Comparison of ENCODE assay signal across 10 cellular contexts in the genomic region with DNA sequence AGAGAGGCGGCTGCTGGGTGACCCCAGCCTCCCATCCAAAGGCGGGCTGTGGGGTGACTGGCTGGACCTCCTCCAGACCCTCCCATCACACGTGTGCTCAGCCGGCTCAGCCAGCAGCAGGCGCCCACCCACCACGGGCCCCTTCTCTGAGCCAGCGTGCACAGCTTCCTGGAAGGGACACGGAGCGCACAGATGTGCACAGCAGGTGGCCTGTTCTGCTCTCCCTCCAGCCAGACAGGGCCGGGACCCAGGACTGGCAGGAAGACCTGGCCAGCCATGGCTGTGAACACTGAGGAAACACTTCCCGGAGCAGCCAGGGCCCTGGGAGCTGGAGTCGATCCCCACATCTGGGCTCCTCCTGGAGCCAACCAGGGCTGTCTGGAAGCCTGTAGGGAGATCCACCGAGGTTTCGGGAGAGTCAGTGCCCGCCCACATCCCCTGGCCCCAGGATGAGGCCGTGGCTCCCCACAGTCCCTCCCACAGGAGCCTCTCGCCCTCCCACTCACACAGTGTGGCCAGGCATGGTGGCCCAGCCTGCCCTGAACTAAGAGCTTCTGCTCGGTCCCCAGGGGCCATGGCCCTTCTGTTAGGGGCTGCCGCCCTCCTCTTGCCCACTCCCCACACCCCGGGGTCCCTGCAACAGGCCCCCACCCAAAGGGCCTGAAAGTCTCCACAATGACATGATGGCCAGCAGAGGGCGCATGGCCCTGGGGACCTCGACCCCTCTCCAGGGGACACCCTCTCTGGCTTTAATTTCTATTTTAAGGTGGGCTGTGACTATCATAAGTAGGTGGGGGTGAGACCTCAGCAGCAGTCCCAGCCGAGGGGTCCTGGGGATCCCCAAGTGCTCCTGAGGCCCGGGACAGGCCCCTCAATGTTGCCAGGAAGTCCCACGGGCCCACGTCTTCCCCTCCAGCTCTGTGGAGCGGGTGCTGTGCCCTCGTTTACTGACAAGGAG.
DNase-seq lines count a peak whose midpoint lies in the region; ATAC-seq and TF ChIP-seq lines count a peak whose summit lies in the region.
"Had no signal": no experiment of that assay in that cellular context is flagged by ENCODE, and none has a peak within 500 bp of the region (broad histone marks: within the 10 kb centered on the region; RNA-seq: fewer than 3 reads in every experiment).

No MANE protein-coding gene starts in this region.

- no peaks in the 10 kb centered on the region for H3K27me3 ChIP-seq in H7 (ENCODE audit: control insufficient read depth, insufficient read depth, low read length)

- H3K4me3 ChIP-seq in AG09309 (ENCODE audit: control insufficient read depth, low read depth, low read length) (no peak overlapping the region), H7 (ENCODE audit: insufficient read depth, low read depth, low read length) (no peak overlapping the region), astrocyte of the spinal cord (ENCODE audit: low read depth, low read length) (no peak overlapping the region)

- no peaks in the 10 kb centered on the region for H3K36me3 ChIP-seq in H7 (replicated peaks; ENCODE audit: control insufficient read depth, insufficient read depth, low read length)

- intact Hi-C loops in left colon (cut with DNase I, micrococcal nuclease), result no loop called here

- in situ Hi-C loops in astrocyte of the spinal cord (cut with HindIII; ENCODE audit: low sequenced_read_pairs), result no loop called here

- peak; percentile 69 for TF ChIP-seq CTCF in AG09309 (IDR thresholded peaks at IDR 0.05; ENCODE audit: control insufficient read depth, insufficient read depth, low read depth, low read length, missing control alignments)
- TF ChIP-seq CTCF in astrocyte of the spinal cord (IDR thresholded peaks at IDR 0.05; ENCODE audit: low read depth, low read length), result peak; percentile 76

- ATAC-seq in left colon, result no peak
- ATAC-seq in GM18909 (IDR thresholded peaks at IDR 0.05; ENCODE audit: poor library complexity, unreplicated experiment), result no peak
- ATAC-seq: naive thymus-derived CD8-positive, alpha-beta T cell had no signal

- DNase-seq in AG09309 (ENCODE audit: low read depth), result no peak
- DNase-seq in H7, result peak; percentile 93
- peak; percentile 19 for DNase-seq in astrocyte of the spinal cord (ENCODE audit: low read depth, low spot score)
- peak; percentile 16 to 18 for DNase-seq in left colon
- DNase-seq in NCI-H2196 treated with DMSO at 0.1 percent for 48 hours (lab: John Stamatoyannopoulos, UW; ENCODE audit: unreplicated experiment), result no peak
- DNase-seq in NCI-H1417 treated with DMSO at 0.1 percent for 48 hours (lab: John Stamatoyannopoulos, UW), result no peak
- no peak for DNase-seq in effector CD8-positive, alpha-beta T cell (lab: John Stamatoyannopoulos, UW)
- DNase-seq: cortex of kidney had no signal

Comparison
In these comparisons a context has a peak if more than half of its experiments do, and no peak if none do; other contexts are left out.
1. DNase-seq: peak in H7 (single experiment), astrocyte of the spinal cord (single experiment) and left colon (2 of 2); none in AG09309 (single experiment), NCI-H2196 treated with DMSO at 0.1 percent for 48 hours (single experiment), NCI-H1417 treated with DMSO at 0.1 percent for 48 hours (single experiment) and effector CD8-positive, alpha-beta T cell (single experiment).